Comparison of ENCODE assay signal across 9 cellular contexts in the genomic region with DNA sequence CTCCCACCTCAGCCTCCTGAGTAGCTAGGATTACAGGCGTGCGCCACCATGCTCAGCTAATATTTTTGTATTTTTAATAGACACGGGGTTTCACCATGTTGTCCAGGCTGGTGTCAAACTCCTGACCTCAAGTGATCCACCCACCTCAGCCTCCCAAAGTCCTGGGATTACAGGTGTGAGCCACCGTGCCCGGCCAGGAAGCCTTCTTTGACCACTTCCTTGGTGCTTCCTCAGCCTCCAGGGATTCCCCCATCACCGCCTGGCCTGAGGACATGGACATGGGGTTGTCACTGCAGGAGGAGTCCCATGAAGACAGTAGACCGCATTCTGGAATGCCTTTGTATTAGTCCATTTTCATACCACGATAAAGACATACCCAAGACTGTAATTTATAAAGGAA. TPM values are rescaled to one million over a fixed set of nuclear protein-coding genes. Genes with fewer than 3 reads are reported as not detected.
A peak's percentile ranks its signal among the peaks of the same experiment; 100 is the strongest.
DNase-seq lines count a peak whose midpoint lies in the region; ATAC-seq and TF ChIP-seq lines count a peak whose summit lies in the region.
"Not testable (repeated sequence)": the region's sequence is repeated elsewhere in the genome, so short reads cannot be mapped to it uniquely, and the experiment has no call there.
"Had no signal": no experiment of that assay in that cellular context is flagged by ENCODE, and none has a peak within 500 bp of the region (broad histone marks: within the 10 kb centered on the region; RNA-seq: fewer than 3 reads in every experiment).

No MANE protein-coding gene starts in this region.

- H3K27ac ChIP-seq in esophagus squamous epithelium: peak overlapping the region in 3 of 4 donors; percentile 21 to 71 (median 45)
- peak overlapping the region; percentile 27 for H3K27ac ChIP-seq in suprapubic skin
- peak overlapping the region; percentile 92 for H3K27ac ChIP-seq in vagina

- not testable (repeated sequence) for H3K9me3 Mint-ChIP-seq in activated T-cell treated with anti-CD3 and anti-CD28 coated beads, Interleukin-2, amount 50 U/mL, for 72 hours; natural killer cell treated with Interleukin-12 subunit alpha and Interleukin-12 subunit beta and Interleukin-15 and Interleukin-18, amount 100 ng/mL, for 72 hours; osteocyte (ENCODE audit: unreplicated experiment)

- intact Hi-C loops in esophagus squamous epithelium (cut with DNase I); posterior vena cava (cut with DNase I); vagina (cut with DNase I): not testable (repeated sequence)

- H3K9me3 ChIP-seq in esophagus squamous epithelium, suprapubic skin, vagina: not testable (repeated sequence)

- peak overlapping the region; percentile 81 for H3K27ac Mint-ChIP-seq in activated T-cell treated with anti-CD3 and anti-CD28 coated beads, Interleukin-2, amount 50 U/mL, for 72 hours
- H3K27ac Mint-ChIP-seq in natural killer cell treated with Interleukin-12 subunit alpha and Interleukin-12 subunit beta and Interleukin-15 and Interleukin-18, amount 100 ng/mL, for 72 hours: not testable (repeated sequence)
- H3K27ac Mint-ChIP-seq in osteocyte (ENCODE audit: unreplicated experiment): peak overlapping the region; percentile 81

- H3K4me3 ChIP-seq in esophagus squamous epithelium, suprapubic skin, vagina: not testable (repeated sequence)

- not testable (repeated sequence) for TF ChIP-seq EP300 in suprapubic skin (IDR thresholded peaks at IDR 0.05)

- H3K4me3 Mint-ChIP-seq in activated T-cell treated with anti-CD3 and anti-CD28 coated beads, Interleukin-2, amount 50 U/mL, for 72 hours; natural killer cell treated with Interleukin-12 subunit alpha and Interleukin-12 subunit beta and Interleukin-15 and Interleukin-18, amount 100 ng/mL, for 72 hours; osteocyte (ENCODE audit: unreplicated experiment): not testable (repeated sequence)

- not testable (repeated sequence) for H3K4me1 Mint-ChIP-seq in activated T-cell treated with anti-CD3 and anti-CD28 coated beads, Interleukin-2, amount 50 U/mL, for 72 hours (ENCODE audit: low read depth); natural killer cell treated with Interleukin-12 subunit alpha and Interleukin-12 subunit beta and Interleukin-15 and Interleukin-18, amount 100 ng/mL, for 72 hours (ENCODE audit: low read depth in 2 of 2)
- peaks cover 50% of the 10 kb centered on the region for H3K4me1 Mint-ChIP-seq in osteocyte (ENCODE audit: unreplicated experiment)

- peaks cover 16% of the 10 kb centered on the region for H3K27me3 Mint-ChIP-seq in activated T-cell treated with anti-CD3 and anti-CD28 coated beads, Interleukin-2, amount 50 U/mL, for 72 hours (ENCODE audit: low read depth)
- peaks cover 14 to 23% of the 10 kb centered on the region in 2 donors for H3K27me3 Mint-ChIP-seq in natural killer cell treated with Interleukin-12 subunit alpha and Interleukin-12 subunit beta and Interleukin-15 and Interleukin-18, amount 100 ng/mL, for 72 hours
- not testable (repeated sequence) for H3K27me3 Mint-ChIP-seq in osteocyte (ENCODE audit: unreplicated experiment)

- ATAC-seq in activated T-cell treated with anti-CD3 and anti-CD28 coated beads, Interleukin-2, amount 50 U/mL, for 72 hours (replicated peaks in 1 of 2); natural killer cell treated with Interleukin-12 subunit alpha and Interleukin-12 subunit beta and Interleukin-15 and Interleukin-18, amount 100 ng/mL, for 72 hours: not testable (repeated sequence)

- not testable (repeated sequence) for TF ChIP-seq POLR2A in esophagus squamous epithelium (IDR thresholded peaks at IDR 0.05); suprapubic skin (IDR thresholded peaks at IDR 0.05); vagina (IDR thresholded peaks at IDR 0.05)

- WGBS in esophagus squamous epithelium, 2 donors: 79 to 87% methylated on average over 5 to 6 of the region's 8 CpGs
- 93% methylated on average over 8 of the region's 8 CpGs for WGBS in suprapubic skin

- H3K27me3 ChIP-seq in esophagus squamous epithelium: peaks cover 0 to 12% (median 0%) of the 10 kb centered on the region in 4 donors
- H3K27me3 ChIP-seq in suprapubic skin, vagina: not testable (repeated sequence)

- not testable (repeated sequence) for TF ChIP-seq CTCF in esophagus squamous epithelium (IDR thresholded peaks at IDR 0.05); osteocyte (IDR thresholded peaks at IDR 0.05); suprapubic skin (IDR thresholded peaks at IDR 0.05); vagina (IDR thresholded peaks at IDR 0.05)

- not testable (repeated sequence) for H3K36me3 ChIP-seq in esophagus squamous epithelium, suprapubic skin, vagina

- not testable (repeated sequence) for H3K36me3 Mint-ChIP-seq in activated T-cell treated with anti-CD3 and anti-CD28 coated beads, Interleukin-2, amount 50 U/mL, for 72 hours (ENCODE audit: insufficient read depth in 2 of 2); natural killer cell treated with Interleukin-12 subunit alpha and Interleukin-12 subunit beta and Interleukin-15 and Interleukin-18, amount 100 ng/mL, for 72 hours; osteocyte (ENCODE audit: unreplicated experiment)

- H3K4me1 ChIP-seq in esophagus squamous epithelium (peaks cover 0 to 44% (median 10%) of the 10 kb centered on the region in 3 donors), suprapubic skin (peaks cover 11% of the 10 kb centered on the region), vagina (peaks cover 46% of the 10 kb centered on the region)

- not testable (repeated sequence) for DNase-seq in activated T-cell treated with anti-CD3 and anti-CD28 coated beads, Interleukin-2, amount 50 U/mL, for 72 hours; esophagus squamous epithelium (lab: John Stamatoyannopoulos, UW); osteocyte (ENCODE audit: extremely low spot score, unreplicated experiment); suprapubic skin (ENCODE audit: low spot score in 2 of 2); vagina (ENCODE audit: extremely low spot score in 2 of 2)
- peak; percentile 8 for DNase-seq in natural killer cell treated with Interleukin-12 subunit alpha and Interleukin-12 subunit beta and Interleukin-15 and Interleukin-18, amount 100 ng/mL, for 72 hours (ENCODE audit: low spot score)
- DNase-seq in posterior vena cava (ENCODE audit: low spot score): peak; percentile 57

RNA-seq across cellular contexts. Expression of a gene that starts 8.4 kb away (rescaled TPM):
- not detected for total RNA-seq in activated T-cell treated with anti-CD3 and anti-CD28 coated beads, Interleukin-2, amount 50 U/mL, for 72 hours
- total RNA-seq in esophagus squamous epithelium: 100 to 1,000 TPM in 2 of 4 donors, 10 to 100 TPM in 2; 33.7 to 546 (median 86.3) TPM
- total RNA-seq in natural killer cell treated with Interleukin-12 subunit alpha and Interleukin-12 subunit beta and Interleukin-15 and Interleukin-18, amount 100 ng/mL, for 72 hours: not detected
- total RNA-seq in osteocyte: 211 and 240 TPM in 2 replicates
- 1,000 to 10,000 TPM in 1 of 2 donors, 100 to 1,000 TPM in 1; 608 to 1,210 TPM for total RNA-seq in posterior vena cava
- 100 to 1,000 TPM; 111 to 174 (median 139) TPM for total RNA-seq in suprapubic skin
- total RNA-seq in vagina: 1,019 TPM
- total RNA-seq: CD4-positive, alpha-beta memory T cell; CD8-positive, alpha-beta memory T cell had no signal

Comparison
In these comparisons a context has a peak if more than half of its experiments do, and no peak if none do; other contexts are left out.
1. H3K27ac ChIP-seq: peak in every context shown above with its lines; median percentile 92 in vagina; 45 in esophagus squamous epithelium; 27 in suprapubic skin.
2. RNA of a gene that starts 8.4 kb away (total RNA-seq): 608 to 1,210 TPM in posterior vena cava, 1,019 TPM in vagina (single experiment), 211 to 240 TPM in osteocyte, 111 to 174 TPM in suprapubic skin and 33.7 to 546 TPM in esophagus squamous epithelium; not detected in activated T-cell treated with anti-CD3 and anti-CD28 coated beads, Interleukin-2, amount 50 U/mL, for 72 hours and not detected in natural killer cell treated with Interleukin-12 subunit alpha and Interleukin-12 subunit beta and Interleukin-15 and Interleukin-18, amount 100 ng/mL, for 72 hours; every median in the first group is over 10 times any median in the second.